13 cellular contexts compared by ENCODE assay signal in genomic region chr20:44573501-44573869, GRCh38. TPM values are rescaled to one million over a fixed set of nuclear protein-coding genes. Genes with fewer than 3 reads are reported as not detected.
A peak's percentile ranks its signal among the peaks of the same experiment; 100 is the strongest.
DNase-seq lines count a peak whose midpoint lies in the region; ATAC-seq and TF ChIP-seq lines count a peak whose summit lies in the region.
"Had no signal": no experiment of that assay in that cellular context is flagged by ENCODE, and none has a peak within 500 bp of the region (broad histone marks: within the 10 kb centered on the region; RNA-seq: fewer than 3 reads in every experiment).

No MANE protein-coding gene starts in this region.

- 81 to 87% (median 84%) methylated on average over 2 of the region's 2 CpGs for WGBS in adrenal gland, 4 donors
- WGBS in hepatocyte (ENCODE audit: low lambda C conversion rate, missing lambda C conversion rate), result 90% methylated on average over 2 of the region's 2 CpGs
- 72% methylated on average over 2 of the region's 2 CpGs for WGBS in smooth muscle cell (ENCODE audit: low lambda C conversion rate)

- peaks cover 5% of the 10 kb centered on the region for H3K9me3 Mint-ChIP-seq in Caco-2 (ENCODE audit: unreplicated experiment)
- H3K9me3 Mint-ChIP-seq: activated T-cell treated with anti-CD3 and anti-CD28 coated beads, Interleukin-2, amount 50 U/mL, for 4 hours had no signal

- H3K79me2 ChIP-seq in hepatocyte (peaks cover 16% of the 10 kb centered on the region), smooth muscle cell (ENCODE audit: low read depth) (peaks cover 21% of the 10 kb centered on the region)

- TF ChIP-seq CTCF in Caco-2 (IDR thresholded peaks at IDR 0.05; ENCODE audit: insufficient read depth in 1 of 2, low read depth in 1 of 2, low read length in 1 of 2, severe bottlenecking in 1 of 2, unreplicated experiment in 1 of 2) (no peak), adrenal gland (IDR thresholded peaks at IDR 0.05) (no peak), hepatocyte (IDR thresholded peaks at IDR 0.05; ENCODE audit: poor library complexity) (no peak), smooth muscle cell (IDR thresholded peaks at IDR 0.05; ENCODE audit: borderline replicate concordance, insufficient read depth, poor library complexity, severe bottlenecking) (no peak)

- H3K27ac ChIP-seq in adrenal gland (peak overlapping the region; percentile 87 to 92 (median 88)), hepatocyte (peak overlapping the region; percentile 90), smooth muscle cell (ENCODE audit: low read depth) (peak overlapping the region; percentile 99)

- no peaks in the 10 kb centered on the region for H3K27me3 Mint-ChIP-seq in Caco-2 (ENCODE audit: insufficient read depth, unreplicated experiment)

- H3K4me2 ChIP-seq in hepatocyte (peak overlapping the region; percentile 65), smooth muscle cell (peak overlapping the region; percentile 79)

- POLR2A ChIA-PET in Caco-2 (lab: Charles Lee), result interaction anchor here (0.9 kb wide), 1 partner anchor 17 kb away, joined by 3 read pairs; no protein-coding TSS in a partner anchor

- H3K27me3 ChIP-seq in Caco-2 (replicated peaks; ENCODE audit: control insufficient read depth, insufficient read depth, low read length) (no peaks in the 10 kb centered on the region), adrenal gland (no peaks in the 10 kb centered on the region), hepatocyte (no peaks in the 10 kb centered on the region), smooth muscle cell (ENCODE audit: low read depth) (no peaks in the 10 kb centered on the region)

- H4K20me1 ChIP-seq in hepatocyte (ENCODE audit: insufficient read depth, poor library complexity, severe bottlenecking), result no peaks in the 10 kb centered on the region
- H4K20me1 ChIP-seq in smooth muscle cell (ENCODE audit: low read depth), result no peaks in the 10 kb centered on the region

- no TSS peak for BruUV-seq in Caco-2 (replicated peaks; lab: Mats Ljungman, UMichigan)

- no peak for TF ChIP-seq POLR2A in adrenal gland (IDR thresholded peaks at IDR 0.05)

- no peak overlapping the region for H3K4me3 ChIP-seq in Caco-2 (ENCODE audit: low read depth, low read length)
- no peak overlapping the region for H3K4me3 ChIP-seq in adrenal gland
- H3K4me3 ChIP-seq in hepatocyte, result no peak overlapping the region
- no peak overlapping the region for H3K4me3 ChIP-seq in smooth muscle cell
- H3K4me3 ChIP-seq: mucosa of descending colon had no signal

- H2AFZ ChIP-seq in hepatocyte, result no peak overlapping the region
- no peak overlapping the region for H2AFZ ChIP-seq in smooth muscle cell (ENCODE audit: low read depth)

- no peak overlapping the region for H3K4me3 Mint-ChIP-seq in Caco-2 (ENCODE audit: unreplicated experiment)
- H3K4me3 Mint-ChIP-seq: activated T-cell treated with anti-CD3 and anti-CD28 coated beads, Interleukin-2, amount 50 U/mL, for 4 hours had no signal

- H3F3A ChIP-seq in smooth muscle cell (ENCODE audit: low read depth), result peaks cover 46% of the 10 kb centered on the region

- intact Hi-C loops in Caco-2 (cut with micrococcal nuclease; ENCODE audit: unreplicated experiment), result no loop called here
- intact Hi-C loops in adrenal gland (cut with DNase I), result no loop called here

- no peak overlapping the region for H3K9ac ChIP-seq in smooth muscle cell (ENCODE audit: low read depth)

- H3K36me3 Mint-ChIP-seq in Caco-2 (ENCODE audit: insufficient read depth, unreplicated experiment), result no peaks in the 10 kb centered on the region

- H3K4me1 Mint-ChIP-seq in Caco-2 (ENCODE audit: low read depth, unreplicated experiment), result peaks cover 21% of the 10 kb centered on the region

- peak overlapping the region; percentile 33 for H3K27ac Mint-ChIP-seq in Caco-2 (ENCODE audit: unreplicated experiment)

- H3K4me1 ChIP-seq in Caco-2, result 0 out of 2 replicates have a peak, but pooled peaks cover 9% of the 10 kb centered on the region
- H3K4me1 ChIP-seq in adrenal gland (replicated peaks in 1 of 2), result peaks cover 22 to 41% of the 10 kb centered on the region in 2 donors
- H3K4me1 ChIP-seq in hepatocyte (ENCODE audit: insufficient read depth), result peaks cover 14% of the 10 kb centered on the region
- H3K4me1 ChIP-seq in smooth muscle cell (ENCODE audit: low read depth), result peaks cover 12% of the 10 kb centered on the region

- no peaks in the 10 kb centered on the region for H3K9me2 ChIP-seq in hepatocyte (replicated peaks; ENCODE audit: insufficient read depth)

- H3K9me3 ChIP-seq in Caco-2 (no peaks in the 10 kb centered on the region), adrenal gland (replicated peaks in 1 of 3) (no peaks in the 10 kb centered on the region), hepatocyte (ENCODE audit: low read depth) (no peaks in the 10 kb centered on the region), smooth muscle cell (replicated peaks; ENCODE audit: low read depth) (no peaks in the 10 kb centered on the region)
- H3K9me3 ChIP-seq: mucosa of descending colon had no signal

- H3K36me3 ChIP-seq in Caco-2 (ENCODE audit: control insufficient read depth, insufficient read depth, low read length) (no peaks in the 10 kb centered on the region), adrenal gland (replicated peaks in 1 of 2) (no peaks in the 10 kb centered on the region), hepatocyte (replicated peaks; ENCODE audit: insufficient read depth, low read depth) (no peaks in the 10 kb centered on the region), smooth muscle cell (ENCODE audit: low read depth) (no peaks in the 10 kb centered on the region)

- ATAC-seq in GM21825 (IDR thresholded peaks at IDR 0.05; ENCODE audit: unreplicated experiment), result no peak
- ATAC-seq in GM19328 (IDR thresholded peaks at IDR 0.05; ENCODE audit: unreplicated experiment), result no peak
- ATAC-seq in HG02884 (IDR thresholded peaks at IDR 0.05; ENCODE audit: unreplicated experiment), result no peak
- ATAC-seq: activated T-cell treated with anti-CD3 and anti-CD28 coated beads, Interleukin-2, amount 50 U/mL, for 4 hours had no signal

- no peak for DNase-seq in Caco-2
- DNase-seq in adrenal gland, result no peak
- no peak for DNase-seq in hepatocyte (ENCODE audit: low spot score)
- no peak for DNase-seq in smooth muscle cell (lab: John Stamatoyannopoulos, UW; ENCODE audit: unreplicated experiment)
- no peak for DNase-seq in stimulated activated CD8-positive, alpha-beta memory T cell treated with anti-CD3 and anti-CD28 coated beads, Interleukin-4, amount 100 ng/mL, for 48 hours
- DNase-seq: activated T-cell treated with anti-CD3 and anti-CD28 coated beads, Interleukin-2, amount 50 U/mL, for 4 hours; mucosa of descending colon; NCI-H2029 treated with DMSO at 0.1 percent for 48 hours; NCI-H82; small intestine had no signal

- CTCF ChIA-PET in Caco-2 (lab: Charles Lee), result no interaction called here

RNA-seq across cellular contexts. Expression of gene PKIG, which starts 8.9 kb away (rescaled TPM):
- 25.9 and 29.5 TPM in 2 replicates for total RNA-seq in Caco-2 (2022)
- total RNA-seq in adrenal gland, result 100 to 1,000 TPM in 6 of 8 donors, 10 to 100 TPM in 2; 56.1 to 225 (median 149) TPM
- 100 to 1,000 TPM in 1 of 3 donors, 10 to 100 TPM in 2; 43.9 to 114 (median 98.0) TPM for polyA plus RNA-seq in adrenal gland
- total RNA-seq in hepatocyte, result 51.9 and 60.5 TPM in 2 replicates
- 46.8 and 47.6 TPM in 2 replicates for polyA plus RNA-seq in hepatocyte
- 81.4 and 86.1 TPM in 2 replicates for total RNA-seq in smooth muscle cell
- 67.5 and 68.9 TPM in 2 replicates for polyA plus RNA-seq in smooth muscle cell

RNA-seq across cellular contexts. Expression of gene SERINC3, which starts 51.6 kb away (rescaled TPM):
- 179 and 185 TPM in 2 replicates for total RNA-seq in Caco-2 (2022)
- 100 to 1,000 TPM; 105 to 213 (median 158) TPM for total RNA-seq in adrenal gland
- polyA plus RNA-seq in adrenal gland, result 100 to 1,000 TPM in 1 of 3 donors, 10 to 100 TPM in 2; 51.5 to 137 (median 54.5) TPM
- 80.0 and 96.9 TPM in 2 replicates for total RNA-seq in hepatocyte
- 119 and 128 TPM in 2 replicates for polyA plus RNA-seq in hepatocyte
- total RNA-seq in smooth muscle cell, result 84.9 and 96.0 TPM in 2 replicates
- polyA plus RNA-seq in smooth muscle cell, result 99.5 and 106 TPM in 2 replicates
